In genomic region chr10:84607044-84607443, GRCh38 we compare ENCODE assay signal across 17 cellular contexts.
A peak's percentile ranks its signal among the peaks of the same experiment; 100 is the strongest.
DNase-seq lines count a peak whose midpoint lies in the region; ATAC-seq, FAIRE-seq and TF ChIP-seq lines count a peak whose summit lies in the region.
"Had no signal": no experiment of that assay in that cellular context is flagged by ENCODE, and none has a peak within 500 bp of the region (broad histone marks: within the 10 kb centered on the region; RNA-seq: fewer than 3 reads in every experiment).

No MANE protein-coding gene starts in this region.

- H3K4me2 ChIP-seq in neural progenitor cell = peak overlapping the region; percentile 25
- H3K4me2 ChIP-seq: SK-N-SH had no signal

- H3K36me3 Mint-ChIP-seq in neural progenitor cell = no peaks in the 10 kb centered on the region
- H3K36me3 Mint-ChIP-seq: CD4-positive, alpha-beta memory T cell; T-cell had no signal

- H3K27ac Mint-ChIP-seq in neural progenitor cell = no peak overlapping the region
- H3K27ac Mint-ChIP-seq: T-cell had no signal

- ATAC-seq in GM19463 (IDR thresholded peaks at IDR 0.05; ENCODE audit: unreplicated experiment) (no peak), GM21360 (IDR thresholded peaks at IDR 0.05; ENCODE audit: unreplicated experiment) (no peak), HG02852 (IDR thresholded peaks at IDR 0.05; ENCODE audit: unreplicated experiment) (no peak)
- ATAC-seq: T-cell had no signal

- H3K27me3 Mint-ChIP-seq in neural progenitor cell (ENCODE audit: insufficient read depth, low read depth) = peaks cover 3% of the 10 kb centered on the region

- H3K9me3 Mint-ChIP-seq in neural progenitor cell = no peaks in the 10 kb centered on the region
- H3K9me3 Mint-ChIP-seq: CD4-positive, alpha-beta memory T cell; T-cell had no signal

- peaks cover 16% of the 10 kb centered on the region for H3K4me1 ChIP-seq in neural progenitor cell
- H3K4me1 ChIP-seq: BE2C, HAP-1 had no signal

- no peaks in the 10 kb centered on the region for H3F3A ChIP-seq in neural progenitor cell (ENCODE audit: low read depth)

- no peaks in the 10 kb centered on the region for H3K27me3 ChIP-seq in bronchial epithelial cell (ENCODE audit: control insufficient read depth, insufficient read depth, low read length)
- peaks cover 28% of the 10 kb centered on the region for H3K27me3 ChIP-seq in neural progenitor cell
- H3K27me3 ChIP-seq: BE2C had no signal

- H3K27ac ChIP-seq in neural progenitor cell = no peak overlapping the region

- no peak overlapping the region for H3K4me3 Mint-ChIP-seq in neural progenitor cell
- H3K4me3 Mint-ChIP-seq: CD4-positive, alpha-beta memory T cell; T-cell had no signal

- H3K9me3 ChIP-seq in neural progenitor cell (ENCODE audit: low read depth) = no peaks in the 10 kb centered on the region
- H3K9me3 ChIP-seq: BE2C, HAP-1, SK-N-SH had no signal

- H3K4me1 Mint-ChIP-seq in neural progenitor cell = peaks cover 6% of the 10 kb centered on the region
- H3K4me1 Mint-ChIP-seq: CD4-positive, alpha-beta memory T cell; T-cell had no signal

- H3K79me2 ChIP-seq in neural progenitor cell (ENCODE audit: low read depth) = no peaks in the 10 kb centered on the region

- TF ChIP-seq CTCF in bronchial epithelial cell (IDR thresholded peaks at IDR 0.05; ENCODE audit: insufficient read depth, low read length, severe bottlenecking) (no peak), neural progenitor cell (IDR thresholded peaks at IDR 0.05) (no peak)

- H3K9ac ChIP-seq in neural progenitor cell = no peak overlapping the region
- H3K9ac ChIP-seq: SK-N-SH had no signal

- H4K20me1 ChIP-seq in neural progenitor cell (ENCODE audit: low read depth) = no peaks in the 10 kb centered on the region

- DNase-seq in NCI-H2171 treated with DMSO at 0.1 percent for 48 hours (lab: John Stamatoyannopoulos, UW) (peak; percentile 6), NCI-H2171 (lab: John Stamatoyannopoulos, UW) (no peak), NCI-H1092 (lab: John Stamatoyannopoulos, UW) (peak; percentile 82), bronchial epithelial cell (ENCODE audit: low read depth) (no peak), neural progenitor cell (ENCODE audit: low spot score) (no peak)
- DNase-seq: BE2C; CD4-positive, alpha-beta memory T cell; NCI-H1694 treated with DMSO at 0.1 percent for 48 hours; NCI-H2107; SHP77; SK-N-SH; T-cell had no signal

- H3K4me3 ChIP-seq in bronchial epithelial cell (ENCODE audit: low read depth, low read length) (no peak overlapping the region), neural progenitor cell (no peak overlapping the region)
- H3K4me3 ChIP-seq: HAP-1 had no signal

- peak; percentile 66 for FAIRE-seq in bronchial epithelial cell (lab: Jason Lieb, UNC)
- FAIRE-seq: A204.1 had no signal

- H3K36me3 ChIP-seq in bronchial epithelial cell (ENCODE audit: control insufficient read depth, insufficient read depth, low read length) (no peaks in the 10 kb centered on the region), neural progenitor cell (no peaks in the 10 kb centered on the region)
- H3K36me3 ChIP-seq: BE2C, HAP-1 had no signal

- H2AFZ ChIP-seq in neural progenitor cell (replicated peaks) = peak overlapping the region; percentile 88

Comparison
In these comparisons a context has a peak if more than half of its experiments do, and no peak if none do; other contexts are left out.
1. DNase-seq: peak in NCI-H2171 treated with DMSO at 0.1 percent for 48 hours (single experiment) and NCI-H1092 (single experiment); none in NCI-H2171 (single experiment), bronchial epithelial cell (single experiment) and neural progenitor cell (single experiment).